10 cellular contexts compared by ENCODE assay signal in genomic region chr10:97117372-97117771, GRCh38.
DNase-seq lines count a peak whose midpoint lies in the region; ATAC-seq, FAIRE-seq and TF ChIP-seq lines count a peak whose summit lies in the region.
"Had no signal": no experiment of that assay in that cellular context is flagged by ENCODE, and none has a peak within 500 bp of the region (broad histone marks: within the 10 kb centered on the region; RNA-seq: fewer than 3 reads in every experiment).

No MANE protein-coding gene starts in this region.

- H3K9me2 ChIP-seq in Karpas-422 (replicated peaks; ENCODE audit: insufficient read depth, low read length), result no peaks in the 10 kb centered on the region

- no TSS peak for BruUV-seq in HepG2 (replicated peaks; lab: Mats Ljungman, UMichigan)

- H3K4me3 ChIP-seq in Karpas-422 (ENCODE audit: low read length) (no peak overlapping the region), HepG2 (replicated peaks in 1 of 3; ENCODE audit: insufficient read depth in 1 of 3, low read depth in 2 of 3, low read length in 3 of 3) (no peak overlapping the region), thyroid gland (replicated peaks in 1 of 3) (no peak overlapping the region)

- CTCF ChIA-PET in WTC11 (lab: Charles Lee), result interaction anchor here (0.9 to 7.2 kb wide), 5 partner anchors 36 to 62 kb away, joined by 3 to 82 read pairs (median 14); no protein-coding TSS in a partner anchor
- CTCF ChIA-PET in HepG2 (lab: Yijun Ruan, JAX; ENCODE audit: low intra/inter-chr PET ratio, low total read pairs), result no interaction called here

- in situ Hi-C loops in HepG2 (cut with HindIII; ENCODE audit: extremely low pct_ligation_motif_present, low pct_unique_long_range_greater_than_20kb), result no loop called here

- peaks cover 8% of the 10 kb centered on the region for H3K4me1 Mint-ChIP-seq in WTC11
- H3K4me1 Mint-ChIP-seq: mesothelial cell of epicardium had no signal

- H3K36me3 Mint-ChIP-seq in WTC11, result no peaks in the 10 kb centered on the region
- H3K36me3 Mint-ChIP-seq: mesothelial cell of epicardium had no signal

- no peaks in the 10 kb centered on the region for H3K79me2 ChIP-seq in Karpas-422 (ENCODE audit: low read length)
- H3K79me2 ChIP-seq in HepG2 (ENCODE audit: insufficient read depth, low read length), result no peaks in the 10 kb centered on the region

- H3K27ac ChIP-seq in Karpas-422 (ENCODE audit: low read length), result no peak overlapping the region
- no peak overlapping the region for H3K27ac ChIP-seq in HepG2 (ENCODE audit: extremely low read length, insufficient read depth, low read length)
- H3K27ac ChIP-seq in thyroid gland, result no peak overlapping the region

- H2AFZ ChIP-seq in Karpas-422 (ENCODE audit: low read length) (no peak overlapping the region), HepG2 (ENCODE audit: low read length) (no peak overlapping the region)

- 0 out of 2 replicates have a peak, but pooled peaks have one; percentile 27 for ATAC-seq in WTC11
- no peak for ATAC-seq in HepG2
- ATAC-seq in HG03159 (IDR thresholded peaks at IDR 0.05; ENCODE audit: unreplicated experiment), result no peak

- intact Hi-C loops in HepG2 (cut with micrococcal nuclease; ENCODE audit: unreplicated experiment) (loop anchor here (5.0 kb wide), 1 partner anchor 35 kb away; no protein-coding TSS in a partner anchor), thyroid gland (cut with DNase I) (no loop called here)

- TF ChIP-seq EP300 in HepG2 (IDR thresholded peaks at IDR 0.05; ENCODE audit: low read depth in 2 of 2, low read length in 2 of 2) (no peak), HepG2 (CRISPR knock-in tag; IDR thresholded peaks at IDR 0.05; ENCODE audit: borderline replicate concordance) (no peak)

- H4K20me1 ChIP-seq in Karpas-422 (ENCODE audit: insufficient read depth, low read depth, low read length) (no peaks in the 10 kb centered on the region), HepG2 (ENCODE audit: insufficient read depth, low read length) (no peaks in the 10 kb centered on the region)

- H3K27me3 ChIP-seq in Karpas-422 (ENCODE audit: low read length), result no peaks in the 10 kb centered on the region
- H3K27me3 ChIP-seq in HepG2 (ENCODE audit: control insufficient read depth in 1 of 2, insufficient read depth in 2 of 2, low read length in 2 of 2), result peaks cover 10 to 74% of the 10 kb centered on the region in 2 experiments; a peak in 4 of 5 replicates
- no peaks in the 10 kb centered on the region for H3K27me3 ChIP-seq in thyroid gland

- POLR2A ChIA-PET in WTC11 (lab: Charles Lee) (no interaction called here), HepG2 (lab: Yijun Ruan, JAX) (no interaction called here)

- no peak overlapping the region for H3K27ac Mint-ChIP-seq in WTC11
- H3K27ac Mint-ChIP-seq: dendritic cell treated with granulocyte-macrophage colony-stimulating factor and Interleukin-4, amounts not matched to agents 40 ng/mL and 50 ng/mL, for 4 days; mesothelial cell of epicardium had no signal

- H3K4me2 ChIP-seq in Karpas-422 (ENCODE audit: low read depth, low read length, poor library complexity, severe bottlenecking) (no peak overlapping the region), HepG2 (ENCODE audit: low read depth, low read length) (no peak overlapping the region)

- TF ChIP-seq POLR2A in HepG2 (IDR thresholded peaks at IDR 0.05; ENCODE audit: insufficient read depth in 1 of 2, low read depth in 2 of 2, low read length in 2 of 2) (no peak), thyroid gland (IDR thresholded peaks at IDR 0.05) (no peak)

- no peak overlapping the region for H3K4me3 Mint-ChIP-seq in WTC11
- H3K4me3 Mint-ChIP-seq: dendritic cell treated with granulocyte-macrophage colony-stimulating factor and Interleukin-4, amounts not matched to agents 40 ng/mL and 50 ng/mL, for 4 days; mesothelial cell of epicardium had no signal

- peak; percentile 26 for DNase-seq in ELR (ENCODE audit: low read depth)
- peak; percentile 73 for DNase-seq in Karpas-422
- no peak for DNase-seq in WTC11 (ENCODE audit: low spot score)
- DNase-seq in HepG2 (ENCODE audit: low spot score), result no peak
- no peak for DNase-seq in NK-92 (lab: John Stamatoyannopoulos, UW; ENCODE audit: unreplicated experiment)
- no peak for DNase-seq in thyroid gland
- DNase-seq: stimulated activated CD4-positive, alpha-beta T cell treated with anti-CD3 and anti-CD28 coated beads, Interleukin-4, amount 100 ng/mL, for 24 hours had no signal

- no peak overlapping the region for H3K9ac ChIP-seq in Karpas-422 (ENCODE audit: low read length)
- H3K9ac ChIP-seq in HepG2 (ENCODE audit: insufficient read depth, low read depth, low read length), result no peak overlapping the region

- no peak for TF ChIP-seq RAD21 in HepG2 (CRISPR knock-in tag; IDR thresholded peaks at IDR 0.05)

- no peak for TF ChIP-seq CTCF in WTC11 (IDR thresholded peaks at IDR 0.05)
- peak; percentile 41 for TF ChIP-seq CTCF in HepG2 (CRISPR knock-in tag; IDR thresholded peaks at IDR 0.05)
- TF ChIP-seq CTCF in thyroid gland (IDR thresholded peaks at IDR 0.05), result peak in 1 of 6 experiments; percentile 5

- no peaks in the 10 kb centered on the region for H3K9me3 Mint-ChIP-seq in WTC11
- H3K9me3 Mint-ChIP-seq: dendritic cell treated with granulocyte-macrophage colony-stimulating factor and Interleukin-4, amounts not matched to agents 40 ng/mL and 50 ng/mL, for 4 days; mesothelial cell of epicardium had no signal

- H3K4me1 ChIP-seq in Karpas-422 (ENCODE audit: low read length) (peaks cover 13% of the 10 kb centered on the region), HepG2 (ENCODE audit: insufficient read depth, low read length) (peaks cover 7% of the 10 kb centered on the region; the same call in 1 of the 2 replicates), thyroid gland (no peaks in the 10 kb centered on the region)

- H3K36me3 ChIP-seq in Karpas-422 (ENCODE audit: insufficient read depth, low read length) (no peaks in the 10 kb centered on the region), HepG2 (replicated peaks in 1 of 2; ENCODE audit: control insufficient read depth in 1 of 2, insufficient read depth in 2 of 2, low read length in 2 of 2) (no peaks in the 10 kb centered on the region), thyroid gland (no peaks in the 10 kb centered on the region)

- H3K9me3 ChIP-seq in Karpas-422 (ENCODE audit: low read length) (no peaks in the 10 kb centered on the region), HepG2 (ENCODE audit: low read length) (no peaks in the 10 kb centered on the region), thyroid gland (no peaks in the 10 kb centered on the region)

- 0% methylated on average over 3 of the region's 3 CpGs for WGBS in HepG2 (ENCODE audit: low lambda C conversion rate)
- 48 to 52% methylated on average over 3 of the region's 3 CpGs for WGBS in thyroid gland, 2 donors

- no peaks in the 10 kb centered on the region; the same call in 1 of the 2 replicates for H3K27me3 Mint-ChIP-seq in WTC11 (ENCODE audit: low read depth)

- no peak for FAIRE-seq in HepG2 (lab: Jason Lieb, UNC)

TF ChIP-seq in WTC11, 78 proteins besides CTCF, POLR2A, EP300 and RAD21 (continues in another document):
- TF ChIP-seq NR2C2 (CRISPR knock-in tag; IDR thresholded peaks at IDR 0.05), result no peak

TF ChIP-seq in HepG2, 621 proteins besides CTCF, POLR2A, EP300 and RAD21:
- TF ChIP-seq BCL6 (CRISPR knock-in tag; IDR thresholded peaks at IDR 0.05), result peak; percentile 56; the same call in 1 of the 2 replicates
- TF ChIP-seq SMC3 (IDR thresholded peaks at IDR 0.05; ENCODE audit: low read length), result no peak
- TF ChIP-seq DDIT3 (CRISPR knock-in tag; IDR thresholded peaks at IDR 0.05), result no peak
- no peak for TF ChIP-seq ZNF556 (CRISPR knock-in tag; IDR thresholded peaks at IDR 0.05; ENCODE audit: borderline replicate concordance)
- no peak for TF ChIP-seq IRF1 (CRISPR knock-in tag; IDR thresholded peaks at IDR 0.05; ENCODE audit: low read depth)
- TF ChIP-seq STAG1 (CRISPR knock-in tag; IDR thresholded peaks at IDR 0.05), result peak; percentile 39
- TF ChIP-seq ZNF704 (CRISPR knock-in tag; IDR thresholded peaks at IDR 0.05; ENCODE audit: borderline replicate concordance), result no peak

Comparison
In these comparisons a context has a peak if more than half of its experiments do, and no peak if none do; other contexts are left out.
1. DNase-seq: peak in ELR (single experiment) and Karpas-422 (single experiment); none in WTC11 (single experiment), HepG2 (single experiment), NK-92 (single experiment) and thyroid gland (0 of 2).